Comparison of ENCODE assay signal across 8 cellular contexts in genomic region chr1:90579212-90579802, GRCh38.
DNase-seq lines count a peak whose midpoint lies in the region; ATAC-seq, FAIRE-seq and TF ChIP-seq lines count a peak whose summit lies in the region.

No MANE protein-coding gene starts in this region.

- no peaks in the 10 kb centered on the region for H3K9me3 ChIP-seq in neural progenitor cell (ENCODE audit: low read depth)

- H3F3A ChIP-seq in neural progenitor cell (ENCODE audit: low read depth), result no peaks in the 10 kb centered on the region

- no peaks in the 10 kb centered on the region for H3K36me3 Mint-ChIP-seq in neural progenitor cell

- H4K20me1 ChIP-seq in KMS-11 (ENCODE audit: insufficient read depth) (no peaks in the 10 kb centered on the region), neural progenitor cell (ENCODE audit: low read depth) (no peaks in the 10 kb centered on the region)

- H3K4me3 Mint-ChIP-seq in neural progenitor cell, result no peak overlapping the region

- no peaks in the 10 kb centered on the region for H3K36me3 ChIP-seq in KMS-11 (ENCODE audit: insufficient read depth)
- no peaks in the 10 kb centered on the region for H3K36me3 ChIP-seq in neural progenitor cell

- no peaks in the 10 kb centered on the region for H3K4me1 Mint-ChIP-seq in neural progenitor cell

- H3K27ac ChIP-seq in KMS-11 (no peak overlapping the region), neural progenitor cell (no peak overlapping the region)

- no peaks in the 10 kb centered on the region for H3K4me1 ChIP-seq in KMS-11 (ENCODE audit: low read depth, poor library complexity, severe bottlenecking)
- no peaks in the 10 kb centered on the region for H3K4me1 ChIP-seq in neural progenitor cell

- peaks cover 4% of the 10 kb centered on the region for H3K9me3 Mint-ChIP-seq in neural progenitor cell

- peak; percentile 65 for FAIRE-seq in RCC 7860 (lab: Jason Lieb, UNC)

- H2AFZ ChIP-seq in KMS-11 (ENCODE audit: low read depth) (no peak overlapping the region), neural progenitor cell (replicated peaks) (no peak overlapping the region)

- DNase-seq in DMS114 treated with DMSO at 0.1 percent for 48 hours (lab: John Stamatoyannopoulos, UW; ENCODE audit: unreplicated experiment) (peak; percentile 59), RCC 7860 (ENCODE audit: low spot score) (peak; percentile 25), epidermal melanocyte (ENCODE audit: insufficient read length, low spot score) (peak; percentile 66), neural progenitor cell (ENCODE audit: low spot score) (peak; percentile 59), 8988T (no peak)

- H3K9ac ChIP-seq in KMS-11 (no peak overlapping the region), neural progenitor cell (no peak overlapping the region)

- H3K79me2 ChIP-seq in KMS-11 (ENCODE audit: insufficient read depth, low read depth), result no peaks in the 10 kb centered on the region
- H3K79me2 ChIP-seq in neural progenitor cell (ENCODE audit: low read depth), result no peaks in the 10 kb centered on the region

- H3K27me3 ChIP-seq in KMS-11 (ENCODE audit: insufficient read depth, low read depth) (no peaks in the 10 kb centered on the region), neural progenitor cell (no peaks in the 10 kb centered on the region)

- peaks cover 2% of the 10 kb centered on the region for H3K27me3 Mint-ChIP-seq in neural progenitor cell (ENCODE audit: insufficient read depth, low read depth)

- H3K4me3 ChIP-seq in KMS-11 (IDR thresholded peaks at IDR 0.05; ENCODE audit: insufficient read depth, low read depth, low read length), result no peak overlapping the region
- H3K4me3 ChIP-seq in neural progenitor cell, result no peak overlapping the region

- H3K4me2 ChIP-seq in KMS-11 (no peak overlapping the region), neural progenitor cell (no peak overlapping the region)

- ATAC-seq in GM21367 (IDR thresholded peaks at IDR 0.05; ENCODE audit: unreplicated experiment), result peak; percentile 80
- no peak for ATAC-seq in esophagus mucosa

- TF ChIP-seq CTCF in KMS-11 (conservative IDR thresholded peaks at IDR 0.05; ENCODE audit: low read depth, low read length), result peak; percentile 59
- peak; percentile 75 for TF ChIP-seq CTCF in neural progenitor cell (IDR thresholded peaks at IDR 0.05)

- H3K27ac Mint-ChIP-seq in neural progenitor cell, result no peak overlapping the region
